In genomic region chr11:7175007-7175406, GRCh38 we compare ENCODE assay signal across 1 cellular context.
A peak's percentile ranks its signal among the peaks of the same experiment; 100 is the strongest.
TF ChIP-seq lines count a peak whose summit lies in the region.

No MANE protein-coding gene starts in this region.

TF ChIP-seq in HEK293, 187 proteins besides CTCF, POLR2A, EP300 and RAD21 (continued from another document):
- TF ChIP-seq ZNF518A (tag by site-specific recombination; conservative IDR thresholded peaks at IDR 0.05; ENCODE audit: low read depth) = no peak
- peak; percentile 41; the same call in 1 of the 2 replicates for TF ChIP-seq FEZF1 (tag by site-specific recombination; IDR thresholded peaks at IDR 0.05)
- no peak for TF ChIP-seq ZNF26 (tag by site-specific recombination; IDR thresholded peaks at IDR 0.05)
- TF ChIP-seq ZNF146 (tag by site-specific recombination; IDR thresholded peaks at IDR 0.05) = no peak
- no peak for TF ChIP-seq ZNF521 (tag by site-specific recombination; IDR thresholded peaks at IDR 0.05)
- TF ChIP-seq ZBTB7A (tag by site-specific recombination; IDR thresholded peaks at IDR 0.05; ENCODE audit: low read depth) = no peak
- TF ChIP-seq SP2 (tag by site-specific recombination; IDR thresholded peaks at IDR 0.05) = no peak
